In the genomic region with DNA sequence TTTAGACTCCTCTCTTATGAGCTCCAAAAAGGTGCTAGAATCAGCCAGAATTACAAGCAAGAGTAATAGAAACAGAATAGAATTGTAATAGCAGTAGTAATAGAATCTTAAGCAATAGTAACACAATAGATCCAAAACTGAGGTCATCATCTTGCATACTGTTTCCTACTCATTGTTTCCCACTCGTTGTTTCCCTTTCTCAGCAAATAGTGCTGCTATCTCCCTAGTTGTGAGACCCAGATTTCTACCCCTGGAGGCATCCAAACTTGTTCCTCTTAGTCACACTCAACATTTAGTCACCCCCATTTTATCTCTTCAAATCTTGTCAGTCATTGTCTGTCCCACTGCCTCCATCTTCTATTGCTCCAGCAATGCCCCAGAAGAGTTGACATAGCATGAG, we compare ENCODE assay signal across 23 cellular contexts.
"Had no signal": no experiment of that assay in that cellular context is flagged by ENCODE, and none has a peak within 500 bp of the region (broad histone marks: within the 10 kb centered on the region; RNA-seq: fewer than 3 reads in every experiment).

No MANE protein-coding gene starts in this region.

- H2AFZ ChIP-seq: hepatocyte had no signal

- H3K79me2 ChIP-seq: hepatocyte had no signal

- H3K4me3 ChIP-seq: gastroesophageal sphincter, hepatocyte, mucosa of descending colon, transverse colon had no signal

- H3K4me2 ChIP-seq: hepatocyte had no signal

- H3K36me3 ChIP-seq: brain microvascular endothelial cell, gastroesophageal sphincter, transverse colon, WERI-Rb-1 had no signal

- ATAC-seq: activated CD4-positive, CD25-positive, alpha-beta regulatory T cell treated with anti-CD3 and anti-CD28 coated beads, Interleukin-2, amount 50 U/mL, for 24 hours; gastroesophageal sphincter; left cardiac atrium; mucosa of descending colon; right cardiac atrium had no signal

- H3K27me3 ChIP-seq: brain microvascular endothelial cell, gastroesophageal sphincter, hepatocyte, transverse colon had no signal

- H3K4me1 ChIP-seq: transverse colon had no signal

- DNase-seq: activated CD4-positive, alpha-beta memory T cell treated with anti-CD3 and anti-CD28 coated beads, Interleukin-2, amount 10 ng/mL, durations not matched to agents 7 days and 5 days; activated CD4-positive, alpha-beta T cell treated with anti-CD3 and anti-CD28 coated beads, Interleukin-2, amount 10 ng/mL, durations not matched to agents 24 days and 14 days; activated CD8-positive, alpha-beta memory T cell treated with anti-CD3 and anti-CD28 coated beads, Interleukin-2, amount 50 U/mL, for 48 hours; activated gamma-delta T cell; activated naive CD4-positive, alpha-beta T cell treated with anti-CD3 and anti-CD28 coated beads, Interleukin-2, amount 10 ng/mL, durations not matched to agents 7 days and 5 days; activated T-cell treated with anti-CD3 and anti-CD28 coated beads, Interleukin-2, amount 50 U/mL, for 24 hours; amniotic stem cell; brain microvascular endothelial cell; effector CD8-positive, alpha-beta T cell; islet precursor cell; left cardiac atrium; mucosa of descending colon; right cardiac atrium; stimulated activated CD4-positive, alpha-beta T cell treated with anti-CD3 and anti-CD28 coated beads, Interleukin-15, amount 100 ng/mL, for 24 hours; stimulated activated CD4-positive, alpha-beta T cell treated with anti-CD3 and anti-CD28 coated beads, Interleukin-2, amount 100 ng/mL, for 24 hours; stimulated activated naive CD4-positive, alpha-beta T cell treated with Interleukin-2 at 50 U/mL for 16 hours; SW 1271; T-helper 9 cell; transverse colon; WERI-Rb-1 had no signal

- H3K27ac ChIP-seq: brain microvascular endothelial cell, gastroesophageal sphincter, hepatocyte, transverse colon, WERI-Rb-1 had no signal

- H3K9me3 ChIP-seq: gastroesophageal sphincter, mucosa of descending colon, transverse colon had no signal
